In the genomic region with DNA sequence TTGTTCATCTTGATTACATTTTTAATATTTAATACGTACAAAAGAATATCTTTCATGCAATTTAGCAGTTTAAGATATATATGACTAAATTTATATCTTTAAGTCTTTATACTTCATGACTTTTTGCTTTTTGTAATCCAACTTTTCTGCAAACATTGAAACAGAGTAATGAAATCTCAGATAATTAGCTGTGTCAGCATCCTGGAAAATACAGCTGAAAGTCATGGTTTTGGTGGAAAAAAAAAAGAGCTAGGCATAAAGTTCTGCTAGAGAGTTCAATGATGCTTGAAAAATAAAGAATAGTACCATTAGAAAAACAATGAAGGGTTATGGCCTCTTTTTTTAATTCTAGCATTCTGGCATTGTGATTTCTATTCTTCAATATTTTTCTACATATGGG, we compare ENCODE assay signal across 7 cellular contexts.
"Had no signal": no experiment of that assay in that cellular context is flagged by ENCODE, and none has a peak within 500 bp of the region (broad histone marks: within the 10 kb centered on the region; RNA-seq: fewer than 3 reads in every experiment).

No MANE protein-coding gene starts in this region.

- H2AFZ ChIP-seq: GM23338 had no signal

- H3K9me3 ChIP-seq: HAP-1 had no signal

- DNase-seq: HFFc6, KBM-7 had no signal

- H3K9ac ChIP-seq: KMS-11 had no signal

- H3K4me3 ChIP-seq: GM23338, HAP-1 had no signal

- H3K27ac ChIP-seq: KMS-11 had no signal

- FAIRE-seq: HTR-8/SVneo had no signal

- H3K4me2 ChIP-seq: GM23338, KMS-11 had no signal

- ATAC-seq: HCT116 had no signal

- H3K36me3 ChIP-seq: HAP-1 had no signal
